Comparison of ENCODE assay signal across 11 cellular contexts in the genomic region with DNA sequence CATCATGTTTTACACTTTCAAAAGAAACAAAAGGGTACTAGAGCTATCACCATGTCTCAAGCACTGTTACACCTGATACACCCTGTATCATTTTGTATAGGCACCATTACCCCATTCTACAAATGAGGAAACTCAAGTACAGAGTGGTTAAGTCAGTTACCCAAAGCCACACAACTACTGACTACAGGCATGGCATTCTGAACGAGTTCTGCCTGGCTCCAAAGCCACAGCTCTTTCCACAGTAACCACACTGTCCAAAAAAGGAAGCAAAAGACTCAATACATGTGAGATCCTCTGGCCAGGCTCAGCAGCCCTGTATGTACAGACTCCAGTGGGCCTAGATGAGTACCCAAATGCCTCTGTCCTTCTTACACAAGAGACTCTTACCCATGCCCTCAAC. TPM values are rescaled to one million over a fixed set of nuclear protein-coding genes. Genes with fewer than 3 reads are reported as not detected.
DNase-seq lines count a peak whose midpoint lies in the region; ATAC-seq and TF ChIP-seq lines count a peak whose summit lies in the region.
"Had no signal": no experiment of that assay in that cellular context is flagged by ENCODE, and none has a peak within 500 bp of the region (broad histone marks: within the 10 kb centered on the region; RNA-seq: fewer than 3 reads in every experiment).

No MANE protein-coding gene starts in this region.

- DNase-seq in AG04449 (ENCODE audit: low read depth, low spot score) (peak; percentile 7), NOMO-1 treated with dmso at 0.1 percent for 144 hours (lab: John Stamatoyannopoulos, UW; ENCODE audit: unreplicated experiment) (peak; percentile 96), fibroblast of peridontal ligament (ENCODE audit: extremely low read depth) (peak; percentile 52), globus pallidus (ENCODE audit: low spot score) (no peak), thyroid gland (no peak), H4 (ENCODE audit: low spot score) (no peak), OCI-LY7 (ENCODE audit: low spot score) (no peak)
- DNase-seq: islet precursor cell had no signal

- H2AFZ ChIP-seq in OCI-LY7 (ENCODE audit: low read length): no peak overlapping the region

- H3K9me3 ChIP-seq in thyroid gland (no peaks in the 10 kb centered on the region), OCI-LY7 (ENCODE audit: low read length) (no peaks in the 10 kb centered on the region)

- H3K36me3 ChIP-seq in thyroid gland: peaks cover 17 to 20% of the 10 kb centered on the region in 2 donors
- H3K36me3 ChIP-seq in OCI-LY7 (ENCODE audit: insufficient read depth, low read length): peaks cover 72% of the 10 kb centered on the region

- intact Hi-C loops in thyroid gland (cut with DNase I): no loop called here
- intact Hi-C loops in OCI-LY7 (cut with micrococcal nuclease; ENCODE audit: unreplicated experiment): no loop called here

- H3K4me2 ChIP-seq in OCI-LY7 (ENCODE audit: low read length): no peak overlapping the region

- TF ChIP-seq POLR2A in thyroid gland (IDR thresholded peaks at IDR 0.05): no peak

- POLR2A ChIA-PET in AG04449 (lab: Yijun Ruan, JAX): no interaction called here
- POLR2A ChIA-PET in OCI-LY7 (lab: Charles Lee): interaction anchor here (0.7 kb wide), 1 partner anchor 269 kb away, joined by 3 read pairs; no protein-coding TSS in a partner anchor

- H3K4me1 ChIP-seq in thyroid gland: peaks cover 26 to 45% of the 10 kb centered on the region in 2 donors
- H3K4me1 ChIP-seq in OCI-LY7 (ENCODE audit: insufficient read depth, low read length, poor library complexity, severe bottlenecking): peaks cover 15% of the 10 kb centered on the region

- peaks cover 13% of the 10 kb centered on the region; the same call in 1 of the 2 replicates for H4K20me1 ChIP-seq in OCI-LY7 (ENCODE audit: insufficient read depth, low read length)

- peak; percentile 44 for ATAC-seq in GM19351 (IDR thresholded peaks at IDR 0.05; ENCODE audit: unreplicated experiment)
- ATAC-seq: sciatic nerve had no signal

- 38 to 54% methylated on average over 1 of the region's 1 CpG for WGBS in thyroid gland, 2 donors

- H3K4me3 ChIP-seq in AG04449 (ENCODE audit: low read depth, low read length): no peak overlapping the region
- H3K4me3 ChIP-seq in thyroid gland (replicated peaks in 1 of 3): no peak overlapping the region
- no peak overlapping the region for H3K4me3 ChIP-seq in OCI-LY7 (ENCODE audit: low read depth, low read length, poor library complexity, severe bottlenecking)

- H3K9me2 ChIP-seq in OCI-LY7 (ENCODE audit: insufficient read depth, low read length): no peaks in the 10 kb centered on the region

- TF ChIP-seq CTCF in AG04449 (IDR thresholded peaks at IDR 0.05; ENCODE audit: insufficient read depth, low read length, missing control alignments): no peak
- TF ChIP-seq CTCF in thyroid gland (IDR thresholded peaks at IDR 0.05): no peak
- no peak for TF ChIP-seq CTCF in OCI-LY7 (conservative IDR thresholded peaks at IDR 0.05; ENCODE audit: low read length)

- H3K27me3 ChIP-seq in thyroid gland: no peaks in the 10 kb centered on the region

- H3K27ac ChIP-seq in thyroid gland (no peak overlapping the region), OCI-LY7 (ENCODE audit: low read depth, low read length, poor library complexity, severe bottlenecking) (no peak overlapping the region)
- H3K27ac ChIP-seq: C4-2B had no signal

- peaks cover 35% of the 10 kb centered on the region for H3K79me2 ChIP-seq in OCI-LY7 (ENCODE audit: insufficient read depth, low read depth, low read length)

- no TSS peak for BruUV-seq in OCI-LY7 (replicated peaks; lab: Mats Ljungman, UMichigan)

- CTCF ChIA-PET in AG04449 (lab: Yijun Ruan, JAX): interaction anchor here (0.7 to 20.6 kb wide), 2 partner anchors 9 to 13 kb away, joined by 3 to 501 read pairs; no protein-coding TSS in a partner anchor
- CTCF ChIA-PET in OCI-LY7 (lab: Charles Lee; ENCODE audit: unreplicated experiment): no interaction called here

RNA-seq across cellular contexts. Expression of gene DYNC1LI2, which starts 4.7 kb away (rescaled TPM):
- 100 to 1,000 TPM; 162 to 332 (median 195) TPM for total RNA-seq in thyroid gland
- total RNA-seq in H4 (2014; rRNA removed; shearing (Covaris generic)): 47.7 and 52.8 TPM in 2 replicates
- 48.4 and 48.9 TPM in 2 replicates for total RNA-seq in OCI-LY7 (2014; rRNA removed; shearing (Covaris generic))
- 62.4 and 64.0 TPM in 2 replicates for total RNA-seq in OCI-LY7 (2022)

RNA-seq across cellular contexts. Expression of gene CMTM4, which starts 50.1 kb away (rescaled TPM):
- 100 to 1,000 TPM; 170 to 246 (median 201) TPM for total RNA-seq in thyroid gland
- 22.7 and 23.4 TPM in 2 replicates for total RNA-seq in H4 (2014; rRNA removed; shearing (Covaris generic))
- total RNA-seq in OCI-LY7 (2014; rRNA removed; shearing (Covaris generic)): 0.03 TPM in 1 of 2 replicates, not detected in the other
- total RNA-seq in OCI-LY7 (2022): 0.76 and 1.3 TPM in 2 replicates

RNA-seq across cellular contexts. Expression of gene TERB1, which starts 54.7 kb away (rescaled TPM):
- total RNA-seq in thyroid gland (1 to 10 TPM in 1 of 4 donors, under 1 TPM in 1, not detected in 2; 0.27 to 2.1 TPM), OCI-LY7 (2022) (0.17 TPM in 1 of 2 replicates, not detected in the other)
- total RNA-seq in H4 (2014; rRNA removed; shearing (Covaris generic)): 0.27 TPM in 1 of 2 replicates, not detected in the other
- not detected in 2 replicates for total RNA-seq in OCI-LY7 (2014; rRNA removed; shearing (Covaris generic))

Comparison
In these comparisons a context has a peak if more than half of its experiments do, and no peak if none do; other contexts are left out.
1. DNase-seq: peak in AG04449 (single experiment), NOMO-1 treated with dmso at 0.1 percent for 144 hours (single experiment) and fibroblast of peridontal ligament (single experiment); none in globus pallidus (single experiment), thyroid gland (0 of 2), H4 (single experiment) and OCI-LY7 (single experiment).
2. RNA of gene CMTM4, which starts 50.1 kb away (total RNA-seq): 170 to 246 TPM in thyroid gland and 22.7 to 23.4 TPM in H4; 0.03 to 1.3 TPM in OCI-LY7; every median in the first group is over 10 times any median in the second.